In genomic region chr9:88813810-88814209, GRCh38 we compare ENCODE assay signal across 1 cellular context.
TF ChIP-seq lines count a peak whose summit lies in the region.

No MANE protein-coding gene starts in this region.

TF ChIP-seq in GM23338, 12 proteins besides CTCF, POLR2A, EP300 and RAD21 (continued from another document):
- no peak for TF ChIP-seq REST (IDR thresholded peaks at IDR 0.05; ENCODE audit: unreplicated experiment)
- TF ChIP-seq EZH2phosphoT487 (IDR thresholded peaks at IDR 0.05; ENCODE audit: unreplicated experiment) = no peak
- no peak for TF ChIP-seq NANOG (IDR thresholded peaks at IDR 0.05; ENCODE audit: borderline replicate concordance)
- no peak for TF ChIP-seq ZNF462 (CRISPR knock-in tag; IDR thresholded peaks at IDR 0.05)
- TF ChIP-seq POLR2AphosphoS5 (IDR thresholded peaks at IDR 0.05; ENCODE audit: low read depth) = no peak
- TF ChIP-seq ZNF331 (CRISPR knock-in tag; IDR thresholded peaks at IDR 0.05; ENCODE audit: low read depth) = no peak
- TF ChIP-seq JUNB (IDR thresholded peaks at IDR 0.05; ENCODE audit: unreplicated experiment) = no peak
- no peak for TF ChIP-seq CREB1 (CRISPR knock-in tag; IDR thresholded peaks at IDR 0.05; ENCODE audit: low read depth)
- TF ChIP-seq ZNF114 (CRISPR knock-in tag; IDR thresholded peaks at IDR 0.05) = no peak
